8 cellular contexts compared by ENCODE assay signal in the genomic region with DNA sequence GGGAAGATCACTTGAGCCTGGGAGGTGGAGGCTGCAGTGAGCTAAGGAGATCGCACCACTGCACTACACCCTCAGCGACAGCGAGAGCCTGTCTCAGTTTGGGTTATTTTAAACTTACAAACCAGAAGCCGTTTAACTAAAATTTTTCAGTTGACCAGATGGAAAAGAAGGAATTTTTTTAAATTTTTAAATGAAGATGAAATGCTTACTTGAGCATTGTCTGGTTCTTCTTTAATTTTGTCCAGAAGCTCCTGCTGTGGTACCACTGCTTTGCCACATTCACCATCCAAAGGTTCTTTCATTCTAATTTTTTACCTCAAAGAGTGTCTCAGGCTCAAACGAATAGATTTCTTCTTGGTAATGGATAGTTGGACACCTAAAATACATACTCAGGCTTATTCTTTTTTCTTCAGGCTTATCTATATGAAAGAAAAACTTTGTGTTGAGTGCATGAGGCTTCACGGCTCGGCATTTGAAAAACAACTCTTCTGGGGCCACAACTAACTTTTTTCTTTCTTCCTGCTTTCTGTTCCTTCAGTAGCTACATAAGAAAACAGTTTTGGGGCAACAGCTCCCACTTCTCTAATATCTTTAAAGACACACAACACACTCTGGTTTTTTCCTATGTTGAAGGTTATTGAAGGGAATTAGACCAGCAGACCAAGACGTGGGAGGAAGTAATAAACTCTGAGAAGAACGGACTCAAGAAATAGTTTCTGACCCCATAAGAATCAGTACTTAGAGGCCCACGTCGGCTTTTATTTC. TPM values are rescaled to one million over a fixed set of nuclear protein-coding genes. Genes with fewer than 3 reads are reported as not detected.
DNase-seq lines count a peak whose midpoint lies in the region; ATAC-seq and TF ChIP-seq lines count a peak whose summit lies in the region.

No MANE protein-coding gene starts in this region.

- peaks cover 6% of the 10 kb centered on the region for H3K36me3 Mint-ChIP-seq in endothelial cell (ENCODE audit: low read depth, unreplicated experiment)
- H3K36me3 Mint-ChIP-seq in neural crest cell (ENCODE audit: low read depth): peaks cover 24% of the 10 kb centered on the region

- H3K9me3 Mint-ChIP-seq in endothelial cell (ENCODE audit: unreplicated experiment) (no peaks in the 10 kb centered on the region), neural crest cell (peaks cover 9% of the 10 kb centered on the region)

- DNase-seq in OCI-M1 (lab: John Stamatoyannopoulos, UW): peak; percentile 65
- DNase-seq in endothelial cell (ENCODE audit: low spot score): no peak
- DNase-seq in neural crest cell (ENCODE audit: low read depth, low spot score): no peak
- no peak for DNase-seq in NCI-H774 (lab: John Stamatoyannopoulos, UW)
- DNase-seq in omental fat pad (ENCODE audit: low spot score): no peak
- no peak for DNase-seq in NCI-H2107 (lab: John Stamatoyannopoulos, UW)
- no peak for DNase-seq in retina

- H3K4me1 Mint-ChIP-seq in endothelial cell (ENCODE audit: unreplicated experiment) (peaks cover 11% of the 10 kb centered on the region), neural crest cell (peaks cover 21% of the 10 kb centered on the region)

- H3K27ac Mint-ChIP-seq in endothelial cell (ENCODE audit: unreplicated experiment) (peak overlapping the region; percentile 94), neural crest cell (ENCODE audit: unreplicated experiment) (no peak overlapping the region)

- H3K27me3 Mint-ChIP-seq in endothelial cell (ENCODE audit: unreplicated experiment): peaks cover 4% of the 10 kb centered on the region
- H3K27me3 Mint-ChIP-seq in neural crest cell (ENCODE audit: low read depth): peaks cover 6% of the 10 kb centered on the region

- ATAC-seq in GM18909 (IDR thresholded peaks at IDR 0.05; ENCODE audit: poor library complexity, unreplicated experiment) (peak; percentile 4), omental fat pad (ENCODE audit: low FRiP score) (no peak)

- H3K4me3 Mint-ChIP-seq in endothelial cell (ENCODE audit: unreplicated experiment) (peak overlapping the region; percentile 99), neural crest cell (peak overlapping the region; percentile 98)

- TF ChIP-seq CTCF in endothelial cell (IDR thresholded peaks at IDR 0.05; ENCODE audit: unreplicated experiment) (no peak), neural crest cell (conservative IDR thresholded peaks at IDR 0.05) (no peak), omental fat pad (IDR thresholded peaks at IDR 0.05) (no peak)

RNA-seq across cellular contexts. Expression of gene ZMYM6, which starts 1.2 kb away (rescaled TPM):
- total RNA-seq in endothelial cell (ENCODE audit: unreplicated experiment) (12.1 TPM), neural crest cell (19.2 and 23.2 TPM in 2 replicates), omental fat pad (10 to 100 TPM in 3 of 4 donors, 1 to 10 TPM in 1; 8.0 to 21.4 (median 12.8) TPM)

RNA-seq across cellular contexts. Expression of gene TMEM35B, which starts 45.4 kb away (rescaled TPM):
- total RNA-seq in endothelial cell (ENCODE audit: unreplicated experiment): 18.9 TPM
- total RNA-seq in neural crest cell: 3.6 and 3.9 TPM in 2 replicates
- 10 to 100 TPM; 31.5 to 61.0 (median 48.8) TPM for total RNA-seq in omental fat pad

RNA-seq across cellular contexts. Expression of gene ZMYM1, which starts 48.7 kb away (rescaled TPM):
- total RNA-seq in endothelial cell (ENCODE audit: unreplicated experiment) (29.1 TPM), neural crest cell (29.3 and 32.2 TPM in 2 replicates), omental fat pad (10 to 100 TPM in 1 of 4 donors, 1 to 10 TPM in 3; 3.7 to 23.3 (median 6.9) TPM)
